Comparison of ENCODE assay signal across 10 cellular contexts in genomic region chr10:112689327-112689726, GRCh38.
DNase-seq lines count a peak whose midpoint lies in the region; ATAC-seq, FAIRE-seq and TF ChIP-seq lines count a peak whose summit lies in the region.
"Had no signal": no experiment of that assay in that cellular context is flagged by ENCODE, and none has a peak within 500 bp of the region (broad histone marks: within the 10 kb centered on the region; RNA-seq: fewer than 3 reads in every experiment).

No MANE protein-coding gene starts in this region.

- H3K9me3 ChIP-seq in H1 (ENCODE audit: insufficient read depth in 2 of 2, low read depth in 1 of 2, low read length in 1 of 2) = no peaks in the 10 kb centered on the region
- H3K9me3 ChIP-seq: gastroesophageal sphincter had no signal

- CTCF ChIA-PET in H1 (lab: Charles Lee; ENCODE audit: partially characterized antibody) = interaction anchor here (0.6 to 2.4 kb wide), 15 partner anchors 10 to 385 kb away, joined by 3 to 11 read pairs (median 4); no protein-coding TSS in a partner anchor

- no peaks in the 10 kb centered on the region for H3K27me3 ChIP-seq in H1 (replicated peaks in 1 of 4; ENCODE audit: control insufficient read depth in 3 of 4, extremely low read depth in 1 of 4, insufficient read depth in 3 of 4, low read length in 3 of 4)
- H3K27me3 ChIP-seq: gastroesophageal sphincter had no signal

- H2BK120ac ChIP-seq in H1 (replicated peaks; ENCODE audit: low read depth, low read length) = no peak overlapping the region

- 0 out of 2 replicates have a peak overlapping the region, but pooled peaks have one; percentile 1 for H3K18ac ChIP-seq in H1 (ENCODE audit: extremely low read depth, low read length)

- H2AFZ ChIP-seq in H1 (ENCODE audit: low read length) = no peak overlapping the region

- no peaks in the 10 kb centered on the region for H4K20me1 ChIP-seq in H1 (replicated peaks in 1 of 2; ENCODE audit: control insufficient read depth in 1 of 2, insufficient read depth in 2 of 2, low read length in 2 of 2)

- H3K4me3 Mint-ChIP-seq in activated T-cell treated with anti-CD3 and anti-CD28 coated beads, Interleukin-2, amount 50 U/mL, for 72 hours = no peak overlapping the region

- peaks cover 0 to 6% (median under 1%) of the 10 kb centered on the region in 4 experiments; a peak in 3 of 7 replicates for H3K4me1 ChIP-seq in H1 (replicated peaks in 1 of 4; ENCODE audit: control insufficient read depth in 3 of 4, insufficient read depth in 4 of 4, low read length in 3 of 4)
- H3K4me1 ChIP-seq: gastroesophageal sphincter had no signal

- H3K4me2 ChIP-seq in H1 (ENCODE audit: insufficient read depth in 1 of 2, low read depth in 2 of 2, low read length in 2 of 2) = no peak overlapping the region

- H3K4me1 Mint-ChIP-seq in activated T-cell treated with anti-CD3 and anti-CD28 coated beads, Interleukin-2, amount 50 U/mL, for 72 hours (ENCODE audit: low read depth) = no peaks in the 10 kb centered on the region

- no peak overlapping the region for H2BK5ac ChIP-seq in H1 (ENCODE audit: low read depth, low read length)

- no peak overlapping the region for H3K27ac Mint-ChIP-seq in activated T-cell treated with anti-CD3 and anti-CD28 coated beads, Interleukin-2, amount 50 U/mL, for 72 hours

- TF ChIP-seq CTCF in D721Med (IDR thresholded peaks at IDR 0.05; ENCODE audit: insufficient read depth, missing control alignments) = peak; percentile 14
- TF ChIP-seq CTCF in H1 (IDR thresholded peaks at IDR 0.05; ENCODE audit: control extremely low read depth in 1 of 3, insufficient read depth in 1 of 3, low read depth in 1 of 3, low read length in 3 of 3) = peak; percentile 45 to 73 (median 61)

- no peak overlapping the region for H3K56ac ChIP-seq in H1 (replicated peaks; ENCODE audit: insufficient read length, low read depth, low read length)

- H3K36me3 ChIP-seq in H1 (ENCODE audit: control insufficient read depth in 2 of 4, insufficient read depth in 4 of 4, low read length in 3 of 4) = no peaks in the 10 kb centered on the region
- H3K36me3 ChIP-seq: gastroesophageal sphincter had no signal

- no peaks in the 10 kb centered on the region for H3K36me3 Mint-ChIP-seq in activated T-cell treated with anti-CD3 and anti-CD28 coated beads, Interleukin-2, amount 50 U/mL, for 72 hours (ENCODE audit: insufficient read depth in 2 of 2)

- no peak for FAIRE-seq in D721Med (lab: Jason Lieb, UNC)
- no peak for FAIRE-seq in H1 (lab: Jason Lieb, UNC)

- no peak overlapping the region; the same call in 1 of the 2 replicates for H2BK12ac ChIP-seq in H1 (ENCODE audit: low read depth, low read length)

- 63% methylated on average over 4 of the region's 4 CpGs; no CpG with 5 or more reads in 1 of the 2 experiments for WGBS in H1 (ENCODE audit: extremely low coverage in 1 of 2, insufficient coverage in 1 of 2, insufficient read length in 1 of 2, insufficient replicate concordance in 2 of 2, low coverage in 1 of 2, low lambda C conversion rate in 2 of 2, missing lambda C conversion rate in 1 of 2), 2 experiments

- no peak overlapping the region for H2BK20ac ChIP-seq in H1 (ENCODE audit: low read length)

- no peak overlapping the region for H3K9ac ChIP-seq in H1 (replicated peaks in 1 of 4; ENCODE audit: extremely low read depth in 1 of 4, low read depth in 3 of 4, low read length in 3 of 4)

- H2BK15ac ChIP-seq in H1 (ENCODE audit: low read length) = 0 out of 2 replicates have a peak overlapping the region, but pooled peaks have one; percentile 62

- no peak overlapping the region for H3K23ac ChIP-seq in H1 (ENCODE audit: insufficient read length)

- TF ChIP-seq RAD21 in Ishikawa (IDR thresholded peaks at IDR 0.05; ENCODE audit: low read depth) = peak; percentile 34; the same call in 1 of the 2 replicates
- TF ChIP-seq RAD21 in H1 (IDR thresholded peaks at IDR 0.05 in 1 of 2, conservative IDR thresholded peaks at IDR 0.05 in 1 of 2; ENCODE audit: low read depth in 2 of 2, low read length in 2 of 2) = peak; percentile 81

- no peak overlapping the region for H3K4ac ChIP-seq in H1 (replicated peaks; ENCODE audit: insufficient read length, low read depth, low read length)

- H3K9me3 Mint-ChIP-seq in activated T-cell treated with anti-CD3 and anti-CD28 coated beads, Interleukin-2, amount 50 U/mL, for 72 hours = no peaks in the 10 kb centered on the region

- no peaks in the 10 kb centered on the region for H3K79me1 ChIP-seq in H1 (ENCODE audit: low read depth, low read length)

- no peak overlapping the region for H3K27ac ChIP-seq in H1 (ENCODE audit: low read depth, low read length)
- H3K27ac ChIP-seq: gastroesophageal sphincter had no signal

- H3K4me3 ChIP-seq in H1 (ENCODE audit: extremely low read depth in 1 of 4, insufficient read depth in 2 of 4, low read depth in 3 of 4, low read length in 4 of 4) = no peak overlapping the region
- H3K4me3 ChIP-seq: gastroesophageal sphincter had no signal

- H3K27me3 Mint-ChIP-seq in activated T-cell treated with anti-CD3 and anti-CD28 coated beads, Interleukin-2, amount 50 U/mL, for 72 hours (ENCODE audit: low read depth) = no peaks in the 10 kb centered on the region

- POLR2A ChIA-PET in H1 (lab: Charles Lee; ENCODE audit: partially characterized antibody) = interaction anchor here (0.7 to 1.2 kb wide), 2 partner anchors 16 to 261 kb away, joined by 3 to 4 read pairs; partner anchors contain the start of gene TCF7L2

- H4K5ac ChIP-seq in H1 (ENCODE audit: insufficient read length, low read depth, low read length) = no peak overlapping the region

- DNase-seq in D721Med (ENCODE audit: insufficient read length, low spot score) (no peak), H1 (ENCODE audit: low read depth in 1 of 2, low spot score in 2 of 2) (peak in 1 of 2 experiments; percentile 62), myocyte (ENCODE audit: low read depth) (peak; percentile 5), NCI-H2227 treated with DMSO at 0.1 percent for 48 hours (lab: John Stamatoyannopoulos, UW) (no peak), KG1 (lab: John Stamatoyannopoulos, UW) (no peak)
- no peak for DNase-seq in activated T-cell treated with anti-CD3 and anti-CD28 coated beads, Interleukin-2, amount 50 U/mL, for 72 hours
- DNase-seq: stimulated activated naive CD4-positive, alpha-beta T cell treated with Interleukin-2 at 50 U/mL for 16 hours had no signal

- peak overlapping the region; percentile 6 for H4K91ac ChIP-seq in H1 (replicated peaks; ENCODE audit: insufficient read length, low read length)

- H4K8ac ChIP-seq in H1 (ENCODE audit: extremely low read depth, insufficient read depth, low read length) = no peak overlapping the region

- H3K79me2 ChIP-seq in H1 (ENCODE audit: control insufficient read depth in 1 of 2, insufficient read depth in 2 of 2, low read length in 2 of 2) = no peaks in the 10 kb centered on the region

- no peak for TF ChIP-seq EP300 in Ishikawa (IDR thresholded peaks at IDR 0.05; ENCODE audit: borderline replicate concordance)
- TF ChIP-seq EP300 in H1 (IDR thresholded peaks at IDR 0.05; ENCODE audit: borderline replicate concordance in 1 of 2, low read depth in 2 of 2, low read length in 2 of 2) = no peak

- H3K14ac ChIP-seq in H1 (ENCODE audit: insufficient read length) = no peak overlapping the region

- no peak for TF ChIP-seq POLR2A in H1 (IDR thresholded peaks at IDR 0.05; ENCODE audit: control extremely low read depth in 1 of 2, low read depth in 2 of 2, low read length in 2 of 2)

- ATAC-seq in activated T-cell treated with anti-CD3 and anti-CD28 coated beads, Interleukin-2, amount 50 U/mL, for 72 hours (replicated peaks in 1 of 2) = no peak
- no peak for ATAC-seq in GM18909 (IDR thresholded peaks at IDR 0.05; ENCODE audit: poor library complexity, unreplicated experiment)
- ATAC-seq: gastroesophageal sphincter had no signal

- no peaks in the 10 kb centered on the region for H3K23me2 ChIP-seq in H1 (ENCODE audit: low read depth, low read length)

- no peak overlapping the region for H2AK5ac ChIP-seq in H1 (ENCODE audit: low read depth, low read length)

TF ChIP-seq in Ishikawa, 13 proteins besides CTCF, POLR2A, EP300 and RAD21:
- TF ChIP-seq ZBTB7A (IDR thresholded peaks at IDR 0.05; ENCODE audit: low read depth) = no peak
- no peak for TF ChIP-seq YY1 (IDR thresholded peaks at IDR 0.05; ENCODE audit: low read depth)
- no peak for TF ChIP-seq TEAD4 (IDR thresholded peaks at IDR 0.05)
- TF ChIP-seq FOXM1 (IDR thresholded peaks at IDR 0.05; ENCODE audit: borderline replicate concordance, low read depth) = no peak
- no peak for TF ChIP-seq CREB1 (IDR thresholded peaks at IDR 0.05; ENCODE audit: low read depth)
- TF ChIP-seq NFIC (IDR thresholded peaks at IDR 0.05) = no peak

TF ChIP-seq in H1, 55 proteins besides CTCF, POLR2A, EP300 and RAD21:
- TF ChIP-seq CREB1 (IDR thresholded peaks at IDR 0.05) (no peak), BRCA1 (IDR thresholded peaks at IDR 0.05; ENCODE audit: low read depth, low read length) (no peak), GABPA (IDR thresholded peaks at IDR 0.05; ENCODE audit: borderline replicate concordance, insufficient read depth, low read length) (no peak), USF2 (IDR thresholded peaks at IDR 0.05; ENCODE audit: low read length) (no peak), ASH2L (IDR thresholded peaks at IDR 0.05; ENCODE audit: low read length) (no peak), POU5F1 (IDR thresholded peaks at IDR 0.05; ENCODE audit: low read depth, low read length) (no peak), FOSL1 (IDR thresholded peaks at IDR 0.05; ENCODE audit: insufficient read depth, low read depth, low read length) (no peak), CBX5 (IDR thresholded peaks at IDR 0.05; ENCODE audit: low read depth, low read length) (no peak), YY1 (IDR thresholded peaks at IDR 0.05; ENCODE audit: low read depth, low read length) (no peak), JUND (IDR thresholded peaks at IDR 0.05; ENCODE audit: low read length) (no peak), KDM4A (IDR thresholded peaks at IDR 0.05; ENCODE audit: low read depth, low read length, severe bottlenecking) (no peak), SUZ12 (IDR thresholded peaks at IDR 0.05; ENCODE audit: low read length) (no peak), TAF7 (optimal IDR thresholded peaks at IDR 0.05; ENCODE audit: borderline replicate concordance, low read depth, low read length) (no peak)
